ENCODE assay signal across 11 cellular contexts in the genomic region with DNA sequence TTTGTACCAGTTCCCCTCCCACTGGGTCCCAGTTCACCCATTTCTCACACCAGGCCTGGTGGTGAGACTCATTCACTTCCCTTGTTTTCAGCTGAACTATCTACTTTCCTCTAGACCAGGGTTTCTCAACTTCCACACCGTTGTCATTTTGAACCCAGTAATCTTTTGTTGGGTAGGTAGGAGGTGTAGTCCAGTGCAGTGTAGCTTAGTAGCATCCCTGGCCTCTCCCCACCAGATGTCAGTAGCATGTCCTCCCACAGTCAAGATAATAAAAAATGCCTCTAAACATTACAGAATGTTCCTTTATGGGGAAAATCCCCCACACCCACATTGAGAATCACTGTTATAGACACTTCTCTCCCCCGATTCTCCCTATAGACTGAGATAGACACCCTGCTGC.
"Had no signal": no experiment of that assay in that cellular context is flagged by ENCODE, and none has a peak within 500 bp of the region (broad histone marks: within the 10 kb centered on the region; RNA-seq: fewer than 3 reads in every experiment).

No MANE protein-coding gene starts in this region.

- H3K27ac Mint-ChIP-seq: activated naive CD8-positive, alpha-beta T cell treated with anti-CD3 and anti-CD28 coated beads, Interleukin-2, amount 10 ng/mL, durations not matched to agents 7 days and 5 days; endodermal cell; mesothelial cell of epicardium had no signal

- H3K36me3 Mint-ChIP-seq: activated naive CD8-positive, alpha-beta T cell treated with anti-CD3 and anti-CD28 coated beads, Interleukin-2, amount 10 ng/mL, durations not matched to agents 7 days and 5 days had no signal

- H3K4me3 Mint-ChIP-seq: activated naive CD8-positive, alpha-beta T cell treated with anti-CD3 and anti-CD28 coated beads, Interleukin-2, amount 10 ng/mL, durations not matched to agents 7 days and 5 days; activated T-cell treated with anti-CD3 and anti-CD28 coated beads, Interleukin-2, amount 50 U/mL, for 4 hours; endodermal cell; mesothelial cell of epicardium; naive B cell had no signal

- H3K9me3 Mint-ChIP-seq: endodermal cell had no signal

- ATAC-seq: activated CD4-positive, CD25-positive, alpha-beta regulatory T cell treated with anti-CD3 and anti-CD28 coated beads, Interleukin-2, amount 50 U/mL, for 24 hours; activated T-cell treated with anti-CD3 and anti-CD28 coated beads, Interleukin-2, amount 50 U/mL, for 4 hours had no signal

- H3K4me1 Mint-ChIP-seq: activated naive CD8-positive, alpha-beta T cell treated with anti-CD3 and anti-CD28 coated beads, Interleukin-2, amount 10 ng/mL, durations not matched to agents 7 days and 5 days; naive B cell had no signal

- H3K4me3 ChIP-seq: breast epithelium, thyroid gland had no signal

- DNase-seq: activated naive CD8-positive, alpha-beta T cell treated with anti-CD3 and anti-CD28 coated beads, Interleukin-2, amount 10 ng/mL, durations not matched to agents 7 days and 5 days; activated T-cell treated with anti-CD3 and anti-CD28 coated beads, Interleukin-2, amount 50 U/mL, for 4 hours; anterior cingulate cortex; endodermal cell; hippocampal formation; kidney glomerular epithelial cell; naive B cell; thyroid gland had no signal
